24 cellular contexts compared by ENCODE assay signal in the genomic region with DNA sequence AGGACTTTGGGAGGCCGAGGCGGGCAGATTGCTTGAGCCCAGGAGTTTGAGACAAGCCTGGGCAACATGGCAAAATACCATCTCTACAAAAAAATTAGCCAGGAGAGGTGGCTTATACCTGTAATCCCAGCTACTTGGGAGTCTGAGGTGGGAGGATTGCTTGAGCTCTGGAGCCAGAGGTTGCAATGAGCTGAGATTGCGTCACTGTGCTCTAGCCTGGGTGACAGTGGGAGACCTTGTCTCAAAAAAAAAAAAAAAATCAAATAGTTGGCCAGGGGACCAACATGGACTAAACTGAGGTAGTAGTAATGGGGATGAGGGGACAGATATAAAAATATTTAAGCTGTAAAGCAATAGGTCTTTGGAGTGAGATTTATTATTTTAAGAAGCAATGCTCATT.
A peak's percentile ranks its signal among the peaks of the same experiment; 100 is the strongest.
DNase-seq lines count a peak whose midpoint lies in the region; ATAC-seq and TF ChIP-seq lines count a peak whose summit lies in the region.
"Had no signal": no experiment of that assay in that cellular context is flagged by ENCODE, and none has a peak within 500 bp of the region (broad histone marks: within the 10 kb centered on the region; RNA-seq: fewer than 3 reads in every experiment).

No MANE protein-coding gene starts in this region.

- CTCF ChIA-PET in Caco-2 (lab: Charles Lee): no interaction called here

- H3K27me3 ChIP-seq in Caco-2 (replicated peaks; ENCODE audit: control insufficient read depth, insufficient read depth, low read length): no peaks in the 10 kb centered on the region
- H3K27me3 ChIP-seq: foreskin keratinocyte, right atrium auricular region, upper lobe of right lung had no signal

- no peaks in the 10 kb centered on the region for H3K27me3 Mint-ChIP-seq in activated T-cell treated with anti-CD3 and anti-CD28 coated beads, Interleukin-2, amount 50 U/mL, for 24 hours
- no peaks in the 10 kb centered on the region for H3K27me3 Mint-ChIP-seq in Caco-2 (ENCODE audit: insufficient read depth, unreplicated experiment)
- H3K27me3 Mint-ChIP-seq in nephron progenitor cell (ENCODE audit: low read depth, poor library complexity): no peaks in the 10 kb centered on the region
- H3K27me3 Mint-ChIP-seq: activated CD4-positive, alpha-beta T cell treated with anti-CD3 and anti-CD28 coated beads, Interleukin-2, amount 10 ng/mL, durations not matched to agents 24 days and 14 days had no signal

- ATAC-seq in activated naive CD4-positive, alpha-beta T cell treated with anti-CD3 and anti-CD28 coated beads, Interleukin-2, amount 50 U/mL, for 72 hours: no peak
- ATAC-seq in GM21786 (IDR thresholded peaks at IDR 0.05; ENCODE audit: unreplicated experiment): no peak
- ATAC-seq in GM21390 (IDR thresholded peaks at IDR 0.05; ENCODE audit: unreplicated experiment): no peak
- ATAC-seq: foreskin keratinocyte, GM23338, left ventricle myocardium superior, upper lobe of right lung had no signal

- no peak for DNase-seq in activated T-cell treated with anti-CD3 and anti-CD28 coated beads, Interleukin-2, amount 50 U/mL, for 24 hours
- DNase-seq in activated T-cell treated with anti-CD3 and anti-CD28 coated beads for 4 hours (no peak), Caco-2 (no peak), nephron progenitor cell (no peak), posterior vena cava (ENCODE audit: low spot score) (no peak)
- no peak for DNase-seq in activated naive CD4-positive, alpha-beta T cell treated with anti-CD3 and anti-CD28 coated beads, Interleukin-2, amount 50 U/mL, for 72 hours (ENCODE audit: low spot score in 2 of 2)
- DNase-seq: activated CD4-positive, alpha-beta T cell treated with anti-CD3 and anti-CD28 coated beads, Interleukin-2, amount 10 ng/mL, durations not matched to agents 24 days and 14 days; activated CD8-positive, alpha-beta memory T cell treated with anti-CD3 and anti-CD28 coated beads, Interleukin-2, amount 50 U/mL, for 4 hours; cerebellar nuclear complex; erythroblast; foreskin keratinocyte; left ventricle myocardium superior; NCI-H1930; NCI-H345; NCI-H82; nucleus accumbens; Right ventricle myocardium superior; stimulated activated CD4-positive, alpha-beta T cell treated with anti-CD3 and anti-CD28 coated beads, Interleukin-4, amount 100 ng/mL, for 24 hours; SW 1271; upper lobe of right lung had no signal

- TF ChIP-seq CTCF in Caco-2 (IDR thresholded peaks at IDR 0.05; ENCODE audit: insufficient read depth in 1 of 2, low read depth in 1 of 2, low read length in 1 of 2, severe bottlenecking in 1 of 2, unreplicated experiment in 1 of 2): no peak
- TF ChIP-seq CTCF in nephron progenitor cell (IDR thresholded peaks at IDR 0.05): no peak

- H3K4me3 ChIP-seq in Caco-2 (ENCODE audit: low read depth, low read length): no peak overlapping the region
- H3K4me3 ChIP-seq: GM23338, right atrium auricular region, upper lobe of right lung had no signal

- no peak overlapping the region for H3K4me3 Mint-ChIP-seq in activated T-cell treated with anti-CD3 and anti-CD28 coated beads, Interleukin-2, amount 50 U/mL, for 24 hours
- peak overlapping the region; percentile 6 for H3K4me3 Mint-ChIP-seq in Caco-2 (ENCODE audit: unreplicated experiment)
- H3K4me3 Mint-ChIP-seq in nephron progenitor cell: no peak overlapping the region
- H3K4me3 Mint-ChIP-seq: activated CD4-positive, alpha-beta T cell treated with anti-CD3 and anti-CD28 coated beads, Interleukin-2, amount 10 ng/mL, durations not matched to agents 24 days and 14 days; GM23338 had no signal

- H3K36me3 ChIP-seq in Caco-2 (ENCODE audit: control insufficient read depth, insufficient read depth, low read length): no peaks in the 10 kb centered on the region; the same call in 1 of the 2 replicates

- POLR2A ChIA-PET in Caco-2 (lab: Charles Lee): no interaction called here

- BruUV-seq in Caco-2 (replicated peaks; lab: Mats Ljungman, UMichigan): no TSS peak

- no peaks in the 10 kb centered on the region for H3K9me3 Mint-ChIP-seq in activated T-cell treated with anti-CD3 and anti-CD28 coated beads, Interleukin-2, amount 50 U/mL, for 24 hours
- H3K9me3 Mint-ChIP-seq in Caco-2 (ENCODE audit: unreplicated experiment) (no peaks in the 10 kb centered on the region), nephron progenitor cell (no peaks in the 10 kb centered on the region)
- no peaks in the 10 kb centered on the region for H3K9me3 Mint-ChIP-seq in activated naive CD4-positive, alpha-beta T cell treated with anti-CD3 and anti-CD28 coated beads, Interleukin-2, amount 50 U/mL, for 72 hours
- H3K9me3 Mint-ChIP-seq: activated CD4-positive, alpha-beta T cell treated with anti-CD3 and anti-CD28 coated beads, Interleukin-2, amount 10 ng/mL, durations not matched to agents 24 days and 14 days; GM23338 had no signal

- peak overlapping the region; percentile 26 for H3K27ac Mint-ChIP-seq in activated T-cell treated with anti-CD3 and anti-CD28 coated beads, Interleukin-2, amount 50 U/mL, for 24 hours
- H3K27ac Mint-ChIP-seq in Caco-2 (ENCODE audit: unreplicated experiment) (peak overlapping the region; percentile 66), nephron progenitor cell (peak overlapping the region; percentile 86)
- H3K27ac Mint-ChIP-seq in activated naive CD4-positive, alpha-beta T cell treated with anti-CD3 and anti-CD28 coated beads, Interleukin-2, amount 50 U/mL, for 72 hours: peak overlapping the region; percentile 79 to 93
- H3K27ac Mint-ChIP-seq: GM23338 had no signal

- no peaks in the 10 kb centered on the region for H3K4me1 ChIP-seq in Caco-2
- H3K4me1 ChIP-seq: foreskin keratinocyte, upper lobe of right lung had no signal

- H3K9me3 ChIP-seq in Caco-2: no peaks in the 10 kb centered on the region
- H3K9me3 ChIP-seq: right atrium auricular region, upper lobe of right lung had no signal

- H3K4me1 Mint-ChIP-seq in activated T-cell treated with anti-CD3 and anti-CD28 coated beads, Interleukin-2, amount 50 U/mL, for 24 hours (ENCODE audit: low read depth): no peaks in the 10 kb centered on the region
- peaks cover 12% of the 10 kb centered on the region for H3K4me1 Mint-ChIP-seq in Caco-2 (ENCODE audit: low read depth, unreplicated experiment)
- peaks cover 4% of the 10 kb centered on the region for H3K4me1 Mint-ChIP-seq in nephron progenitor cell
- H3K4me1 Mint-ChIP-seq: activated CD4-positive, alpha-beta T cell treated with anti-CD3 and anti-CD28 coated beads, Interleukin-2, amount 10 ng/mL, durations not matched to agents 24 days and 14 days had no signal

- intact Hi-C loops in Caco-2 (cut with micrococcal nuclease; ENCODE audit: unreplicated experiment): no loop called here
- intact Hi-C loops in posterior vena cava (cut with DNase I): no loop called here

- peaks cover 77% of the 10 kb centered on the region for H3K36me3 Mint-ChIP-seq in activated T-cell treated with anti-CD3 and anti-CD28 coated beads, Interleukin-2, amount 50 U/mL, for 24 hours (ENCODE audit: low read depth)
- peaks cover 88% of the 10 kb centered on the region for H3K36me3 Mint-ChIP-seq in Caco-2 (ENCODE audit: insufficient read depth, unreplicated experiment)
- H3K36me3 Mint-ChIP-seq in activated naive CD4-positive, alpha-beta T cell treated with anti-CD3 and anti-CD28 coated beads, Interleukin-2, amount 50 U/mL, for 72 hours: peaks cover 0 to 23% of the 10 kb centered on the region in 2 donors
- H3K36me3 Mint-ChIP-seq in nephron progenitor cell (ENCODE audit: low read depth): peaks cover 68% of the 10 kb centered on the region

Comparison
In these comparisons a context has a peak if more than half of its experiments do, and no peak if none do; other contexts are left out.
1. H3K27ac Mint-ChIP-seq: peak in every context shown above with its lines; median percentile 86 in activated naive CD4-positive, alpha-beta T cell treated with anti-CD3 and anti-CD28 coated beads, Interleukin-2, amount 50 U/mL, for 72 hours; 86 in nephron progenitor cell; 66 in Caco-2; 26 in activated T-cell treated with anti-CD3 and anti-CD28 coated beads, Interleukin-2, amount 50 U/mL, for 24 hours.